Comparison of ENCODE assay signal across 7 cellular contexts in genomic region chr15:82951472-82952155, GRCh38. TPM values are rescaled to one million over a fixed set of nuclear protein-coding genes. Genes with fewer than 3 reads are reported as not detected.
DNase-seq lines count a peak whose midpoint lies in the region; ATAC-seq and TF ChIP-seq lines count a peak whose summit lies in the region.

No MANE protein-coding gene starts in this region.

- H3K4me3 ChIP-seq in PC-9 = peak overlapping the region; percentile 47; the same call in 1 of the 2 replicates
- peak overlapping the region in 2 of 4 experiments; percentile 26 to 43 for H3K4me3 ChIP-seq in fibroblast of lung (replicated peaks in 1 of 4; ENCODE audit: control extremely low read depth in 1 of 4, insufficient read depth in 1 of 4, low read depth in 3 of 4, low read length in 4 of 4)
- peak overlapping the region; percentile 40 to 79 (median 66) for H3K4me3 ChIP-seq in sigmoid colon

- POLR2A ChIA-PET in PC-9 (lab: Charles Lee; ENCODE audit: unreplicated experiment) = no interaction called here

- intact Hi-C loops in PC-9 (cut with micrococcal nuclease; ENCODE audit: unreplicated experiment) (no loop called here), sigmoid colon (cut with DNase I) (loop anchor here (5.0 kb wide), 1 partner anchor 54 kb away; no protein-coding TSS in a partner anchor)

- H3K27me3 ChIP-seq in PC-9 (ENCODE audit: insufficient read depth, low read depth) = peaks cover 7% of the 10 kb centered on the region; the same call in 1 of the 2 replicates
- peaks cover 3% of the 10 kb centered on the region for H3K27me3 ChIP-seq in fibroblast of lung (ENCODE audit: control insufficient read depth, insufficient read depth, low read length)
- no peaks in the 10 kb centered on the region for H3K27me3 ChIP-seq in sigmoid colon

- no peak for TF ChIP-seq CTCF in GM13977 (IDR thresholded peaks at IDR 0.05; ENCODE audit: extremely low read depth, insufficient read depth, missing control alignments)
- no peak for TF ChIP-seq CTCF in PC-9 (conservative IDR thresholded peaks at IDR 0.05)
- no peak for TF ChIP-seq CTCF in fibroblast of lung (conservative IDR thresholded peaks at IDR 0.05 in 1 of 2, IDR thresholded peaks at IDR 0.05 in 1 of 2; ENCODE audit: low read depth in 1 of 2, low read length in 2 of 2)
- no peak for TF ChIP-seq CTCF in sigmoid colon (IDR thresholded peaks at IDR 0.05)

- H3K4me2 ChIP-seq in PC-9 = peak overlapping the region; percentile 60
- H3K4me2 ChIP-seq in fibroblast of lung (ENCODE audit: extremely low read depth, insufficient read depth, low read length) = peak overlapping the region; percentile 80

- no peak overlapping the region for H3K9ac ChIP-seq in fibroblast of lung (ENCODE audit: insufficient read depth, low read length)

- H3K79me2 ChIP-seq in PC-9 (ENCODE audit: low read depth) (no peaks in the 10 kb centered on the region), fibroblast of lung (ENCODE audit: control insufficient read depth, insufficient read depth, low read length) (no peaks in the 10 kb centered on the region)

- in situ Hi-C loops in GM13977 (cut with MboI; ENCODE audit: low pct_unique_long_range_greater_than_20kb, low sequenced_read_pairs, unreplicated experiment) = loop anchor here (25.0 kb wide), 1 partner anchor 389 kb away; no protein-coding TSS in a partner anchor

- CTCF ChIA-PET in PC-9 (lab: Charles Lee) = no interaction called here

- no peak for ATAC-seq in GM21447 (IDR thresholded peaks at IDR 0.05; ENCODE audit: unreplicated experiment)

- 43 to 58% methylated on average over 13 of the region's 13 CpGs for WGBS in sigmoid colon, 2 donors

- H3K9me3 ChIP-seq in PC-9 (ENCODE audit: insufficient read depth, low read depth) = no peaks in the 10 kb centered on the region
- H3K9me3 ChIP-seq in fibroblast of lung (ENCODE audit: control insufficient read depth, insufficient read depth, low read depth, low read length) = no peaks in the 10 kb centered on the region
- no peaks in the 10 kb centered on the region for H3K9me3 ChIP-seq in sigmoid colon

- no peak for TF ChIP-seq EP300 in sigmoid colon (IDR thresholded peaks at IDR 0.05)

- H3K27ac ChIP-seq in PC-9 = no peak overlapping the region
- no peak overlapping the region for H3K27ac ChIP-seq in fibroblast of lung (ENCODE audit: insufficient read depth, low read length)
- H3K27ac ChIP-seq in sigmoid colon = peak overlapping the region; percentile 20 to 72 (median 50)

- H3K36me3 ChIP-seq in PC-9 (ENCODE audit: low read depth) (no peaks in the 10 kb centered on the region), fibroblast of lung (ENCODE audit: control insufficient read depth, insufficient read depth, low read length) (no peaks in the 10 kb centered on the region), sigmoid colon (no peaks in the 10 kb centered on the region)

- H2AFZ ChIP-seq in PC-9 (peak overlapping the region; percentile 40; the same call in 1 of the 2 replicates), fibroblast of lung (ENCODE audit: low read length) (no peak overlapping the region)

- no peaks in the 10 kb centered on the region for H3F3A ChIP-seq in PC-9 (ENCODE audit: insufficient read depth, low read depth)

- H4K20me1 ChIP-seq in PC-9 (ENCODE audit: insufficient read depth) = no peaks in the 10 kb centered on the region
- H4K20me1 ChIP-seq in fibroblast of lung (ENCODE audit: control insufficient read depth, extremely low read depth, insufficient read depth, low read length) = no peaks in the 10 kb centered on the region

- peak; percentile 44 for DNase-seq in GM13977 (ENCODE audit: low spot score)
- DNase-seq in PC-9 = no peak
- DNase-seq in fibroblast of lung (ENCODE audit: low read depth in 2 of 2) = no peak
- no peak for DNase-seq in sigmoid colon
- no peak for DNase-seq in stimulated activated CD4-positive, alpha-beta T cell treated with anti-CD3 and anti-CD28 coated beads, Interleukin-2, amount 100 ng/mL, for 48 hours
- no peak for DNase-seq in DMS153 treated with DMSO at 0.1 percent for 48 hours (lab: John Stamatoyannopoulos, UW; ENCODE audit: unreplicated experiment)

- H3K4me1 ChIP-seq in PC-9 (replicated peaks; ENCODE audit: insufficient read depth) = no peaks in the 10 kb centered on the region
- no peaks in the 10 kb centered on the region for H3K4me1 ChIP-seq in fibroblast of lung (ENCODE audit: control insufficient read depth, extremely low read depth, insufficient read depth, low read length)
- peaks cover 0 to 16% (median 10%) of the 10 kb centered on the region in 4 donors for H3K4me1 ChIP-seq in sigmoid colon

- no peaks in the 10 kb centered on the region for H3K9me2 ChIP-seq in PC-9 (ENCODE audit: insufficient read depth)

- TSS peak; percentile 57 for BruUV-seq in PC-9 (replicated peaks; lab: Mats Ljungman, UMichigan)

- no peak for TF ChIP-seq POLR2A in sigmoid colon (IDR thresholded peaks at IDR 0.05)

RNA-seq across cellular contexts. Expression of gene HOMER2, which starts 0.9 kb away (rescaled TPM):
- total RNA-seq in PC-9 (2021) (15.1 and 21.2 TPM in 2 replicates), fibroblast of lung (6.9 and 9.9 TPM in 2 replicates), sigmoid colon (10 to 100 TPM in 3 of 4 donors, 1 to 10 TPM in 1; 7.1 to 16.8 (median 14.0) TPM)
- polyA plus RNA-seq in fibroblast of lung (1.1 and 2.9 TPM in 2 replicates), sigmoid colon (1 to 10 TPM in 1 of 3 donors, under 1 TPM in 2; under 0.01 to 2.0 (median 0.69) TPM)
- 0.93 and 2.5 TPM in 2 replicates for polyA plus RNA-seq in fibroblast of lung (2012)
- 0.26 and 1.6 TPM in 2 replicates for polyA minus RNA-seq in fibroblast of lung (ENCODE audit: low replicate concordance)

RNA-seq across cellular contexts. Expression of gene RAMAC, which starts 34.4 kb away (rescaled TPM):
- total RNA-seq in PC-9 (2021) (18.2 and 18.7 TPM in 2 replicates), fibroblast of lung (26.6 and 32.4 TPM in 2 replicates), sigmoid colon (10 to 100 TPM; 10.8 to 21.8 (median 19.2) TPM)
- polyA plus RNA-seq in fibroblast of lung (34.3 and 40.4 TPM in 2 replicates), sigmoid colon (10 to 100 TPM; 19.8 to 40.2 (median 23.4) TPM)
- polyA plus RNA-seq in fibroblast of lung (2012) = 23.4 and 27.0 TPM in 2 replicates
- 4.4 and 4.8 TPM in 2 replicates for polyA minus RNA-seq in fibroblast of lung (ENCODE audit: low replicate concordance)

RNA-seq across cellular contexts. Expression of gene C15orf40, which starts 59.8 kb away (rescaled TPM):
- 21.2 and 27.8 TPM in 2 replicates for total RNA-seq in PC-9 (2021)
- total RNA-seq in fibroblast of lung = 8.0 and 12.6 TPM in 2 replicates
- 20.7 and 20.8 TPM in 2 replicates for polyA plus RNA-seq in fibroblast of lung
- polyA plus RNA-seq in fibroblast of lung (2012) = 28.1 and 35.1 TPM in 2 replicates
- polyA minus RNA-seq in fibroblast of lung (ENCODE audit: low replicate concordance) = 14.0 and 39.5 TPM in 2 replicates
- 10 to 100 TPM in 3 of 4 donors, 1 to 10 TPM in 1; 9.1 to 14.6 (median 12.0) TPM for total RNA-seq in sigmoid colon
- polyA plus RNA-seq in sigmoid colon = 10 to 100 TPM; 21.3 to 26.1 (median 23.4) TPM

Comparison
In these comparisons a context has a peak if more than half of its experiments do, and no peak if none do; other contexts are left out.
1. H3K27ac ChIP-seq: peak in sigmoid colon (4 of 4); none in PC-9 (single experiment) and fibroblast of lung (single experiment).